Comparison of ENCODE assay signal across 8 cellular contexts in the genomic region with DNA sequence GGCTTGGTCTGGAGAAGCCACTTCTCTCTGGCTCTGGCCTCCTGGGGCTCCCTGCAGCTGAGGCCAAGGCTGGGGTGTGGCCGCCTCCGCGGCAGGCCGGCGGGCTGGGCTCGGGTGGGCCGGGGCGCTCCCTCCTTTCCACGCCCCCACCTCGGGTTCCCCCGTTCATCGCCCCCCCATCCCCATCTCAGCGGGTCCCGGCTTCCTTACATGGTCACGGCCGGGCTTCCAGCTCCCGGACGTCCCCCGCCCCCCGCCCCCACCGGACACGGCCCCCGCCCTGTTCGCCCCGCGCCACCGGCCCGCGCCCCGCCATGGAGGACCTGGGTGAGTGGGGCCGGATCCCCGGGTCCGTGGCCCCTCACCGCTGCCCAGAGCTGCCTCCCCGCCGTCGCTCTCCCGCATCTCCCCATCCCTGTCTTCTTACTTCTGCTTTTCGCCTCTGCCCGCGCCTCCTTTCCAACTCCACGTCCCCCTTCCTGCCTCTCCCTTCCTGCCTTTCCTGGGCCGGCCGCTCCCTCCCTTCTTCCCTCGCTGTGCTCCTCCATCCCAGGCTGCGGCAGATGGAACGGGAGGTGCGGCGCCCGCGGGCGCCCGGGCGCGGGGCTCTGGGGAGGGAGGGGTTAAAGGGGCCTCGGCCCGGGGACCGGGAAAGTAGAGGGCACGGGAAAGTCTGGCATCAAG. TPM values are rescaled to one million over a fixed set of nuclear protein-coding genes. Genes with fewer than 3 reads are reported as not detected.
A peak's percentile ranks its signal among the peaks of the same experiment; 100 is the strongest.
DNase-seq lines count a peak whose midpoint lies in the region; ATAC-seq lines count a peak whose summit lies in the region.

Gene TGFB1I1, plus strand, starts transcription at position 278 of the 684 bp plus-strand sequence. Its CDS starts 37 bp downstream, at position 315.

- H3K4me3 Mint-ChIP-seq in activated CD4-positive, alpha-beta T cell treated with anti-CD3 and anti-CD28 coated beads, Interleukin-2, amount 10 ng/mL, durations not matched to agents 24 days and 14 days: peak within 1 kb of the TSS; percentile 67

- H3K27ac Mint-ChIP-seq in activated CD4-positive, alpha-beta T cell treated with anti-CD3 and anti-CD28 coated beads, Interleukin-2, amount 10 ng/mL, durations not matched to agents 24 days and 14 days: no peak within 1 kb of the TSS

- peak; percentile 55 for DNase-seq in activated CD4-positive, alpha-beta T cell treated with anti-CD3 and anti-CD28 coated beads, Interleukin-2, amount 10 ng/mL, durations not matched to agents 24 days and 14 days
- DNase-seq in activated CD4-positive, alpha-beta T cell treated with anti-CD3 and anti-CD28 coated beads for 48 hours: no peak
- DNase-seq in T1000 (lab: John Stamatoyannopoulos, UW) (peak; percentile 41), fibroblast of gingiva (ENCODE audit: low read depth) (peak; percentile 87), myocyte (ENCODE audit: low read depth) (peak; percentile 81), T-helper 9 cell (no peak)
- no peak for DNase-seq in stimulated activated CD4-positive, alpha-beta T cell treated with anti-CD3 and anti-CD28 coated beads, Interleukin-15, amount 100 ng/mL, for 24 hours

- H3K36me3 Mint-ChIP-seq in activated CD4-positive, alpha-beta T cell treated with anti-CD3 and anti-CD28 coated beads, Interleukin-2, amount 10 ng/mL, durations not matched to agents 24 days and 14 days (ENCODE audit: low read depth): peaks cover 3% of the 10 kb centered on the region

- H3K27me3 Mint-ChIP-seq in activated CD4-positive, alpha-beta T cell treated with anti-CD3 and anti-CD28 coated beads, Interleukin-2, amount 10 ng/mL, durations not matched to agents 24 days and 14 days: peaks cover 44% of the 10 kb centered on the region

- no peaks in the 10 kb centered on the region for H3K9me3 Mint-ChIP-seq in activated CD4-positive, alpha-beta T cell treated with anti-CD3 and anti-CD28 coated beads, Interleukin-2, amount 10 ng/mL, durations not matched to agents 24 days and 14 days

- intact Hi-C loops in activated CD4-positive, alpha-beta T cell treated with anti-CD3 and anti-CD28 coated beads, Interleukin-2, amount 10 ng/mL, durations not matched to agents 24 days and 14 days (cut with micrococcal nuclease): no loop called here

- ATAC-seq in HG03175 (IDR thresholded peaks at IDR 0.05; ENCODE audit: unreplicated experiment): no peak

- H3K4me1 Mint-ChIP-seq in activated CD4-positive, alpha-beta T cell treated with anti-CD3 and anti-CD28 coated beads, Interleukin-2, amount 10 ng/mL, durations not matched to agents 24 days and 14 days: peaks cover 25% of the 10 kb centered on the region

RNA-seq across cellular contexts. Expression of gene TGFB1I1, which starts in this region (rescaled TPM):
- 0.49 and 1.5 TPM in 2 replicates for total RNA-seq in activated CD4-positive, alpha-beta T cell treated with anti-CD3 and anti-CD28 coated beads, Interleukin-2, amount 10 ng/mL, durations not matched to agents 24 days and 14 days
- 25.4 and 44.5 TPM in 2 replicates for total RNA-seq in myocyte
- polyA plus RNA-seq in myocyte (2012): 65.0 TPM

Comparison
In these comparisons a context has a peak if more than half of its experiments do, and no peak if none do; other contexts are left out.
1. RNA of gene TGFB1I1 (total RNA-seq): 25.4 to 44.5 TPM in myocyte; 0.49 to 1.5 TPM in activated CD4-positive, alpha-beta T cell treated with anti-CD3 and anti-CD28 coated beads, Interleukin-2, amount 10 ng/mL, durations not matched to agents 24 days and 14 days; every median in the first group is over 10 times any median in the second.
2. DNase-seq: peak in activated CD4-positive, alpha-beta T cell treated with anti-CD3 and anti-CD28 coated beads, Interleukin-2, amount 10 ng/mL, durations not matched to agents 24 days and 14 days (single experiment), T1000 (single experiment), fibroblast of gingiva (single experiment) and myocyte (single experiment); none in activated CD4-positive, alpha-beta T cell treated with anti-CD3 and anti-CD28 coated beads for 48 hours (single experiment), stimulated activated CD4-positive, alpha-beta T cell treated with anti-CD3 and anti-CD28 coated beads, Interleukin-15, amount 100 ng/mL, for 24 hours (single experiment) and T-helper 9 cell (single experiment).